14 cellular contexts compared by ENCODE assay signal in the genomic region with DNA sequence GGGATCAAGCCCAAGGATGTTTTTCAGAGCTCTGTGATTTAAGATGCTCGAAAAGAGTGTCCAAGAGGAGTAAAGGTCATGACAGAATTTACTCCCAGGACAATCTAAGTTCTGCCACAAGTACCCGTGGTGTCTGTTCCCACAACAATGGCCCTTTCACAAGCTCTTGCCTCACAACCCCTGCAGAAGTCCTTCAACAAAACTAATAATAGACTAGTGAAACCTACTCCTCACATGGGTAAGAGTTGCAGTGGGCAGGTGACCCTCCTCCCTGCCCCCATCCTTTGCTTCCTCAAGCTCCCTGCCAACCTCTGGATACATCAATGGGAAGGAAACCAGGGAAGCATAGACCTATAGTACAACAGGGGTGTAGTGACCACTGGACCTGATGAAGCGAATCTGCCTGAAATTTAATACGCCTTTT. TPM values are rescaled to one million over a fixed set of nuclear protein-coding genes. Genes with fewer than 3 reads are reported as not detected.
DNase-seq lines count a peak whose midpoint lies in the region; ATAC-seq and TF ChIP-seq lines count a peak whose summit lies in the region.
"Had no signal": no experiment of that assay in that cellular context is flagged by ENCODE, and none has a peak within 500 bp of the region (broad histone marks: within the 10 kb centered on the region; RNA-seq: fewer than 3 reads in every experiment).

No MANE protein-coding gene starts in this region.

- H3K9me3 Mint-ChIP-seq in CD4-positive, CD25-positive, alpha-beta regulatory T cell: no peaks in the 10 kb centered on the region
- no peaks in the 10 kb centered on the region for H3K9me3 Mint-ChIP-seq in CD8-positive, alpha-beta T cell
- no peaks in the 10 kb centered on the region for H3K9me3 Mint-ChIP-seq in activated naive CD8-positive, alpha-beta T cell (ENCODE audit: low read depth)

- no peaks in the 10 kb centered on the region for H3K27me3 Mint-ChIP-seq in CD4-positive, CD25-positive, alpha-beta regulatory T cell
- H3K27me3 Mint-ChIP-seq in CD8-positive, alpha-beta T cell (ENCODE audit: low read depth): no peaks in the 10 kb centered on the region
- no peaks in the 10 kb centered on the region for H3K27me3 Mint-ChIP-seq in activated naive CD8-positive, alpha-beta T cell

- DNase-seq in CD4-positive, CD25-positive, alpha-beta regulatory T cell: no peak
- no peak for DNase-seq in CD8-positive, alpha-beta T cell
- DNase-seq in myocyte (ENCODE audit: low read depth) (peak; percentile 35), KG1 (lab: John Stamatoyannopoulos, UW) (no peak), DMS 273 (lab: John Stamatoyannopoulos, UW; ENCODE audit: unreplicated experiment) (no peak), NCI-H748 treated with DMSO at 0.1 percent for 48 hours (lab: John Stamatoyannopoulos, UW) (no peak)
- DNase-seq: activated CD4-positive, CD25-positive, alpha-beta regulatory T cell; brain microvascular endothelial cell; GDM1; NCI-H2171 treated with DMSO at 0.1 percent for 48 hours had no signal

- H3K9me3 ChIP-seq in CD4-positive, CD25-positive, alpha-beta regulatory T cell (ENCODE audit: control insufficient read depth in 2 of 2, low read length in 2 of 2): no peaks in the 10 kb centered on the region
- H3K9me3 ChIP-seq in CD8-positive, alpha-beta T cell (ENCODE audit: low read length): no peaks in the 10 kb centered on the region
- H3K9me3 ChIP-seq: HAP-1, neutrophil had no signal

- ATAC-seq in CD4-positive, CD25-positive, alpha-beta regulatory T cell (ENCODE audit: low read depth in 2 of 2): no peak
- ATAC-seq in CD8-positive, alpha-beta T cell: no peak

- CTCF ChIA-PET in CD8-positive, alpha-beta T cell (lab: Charles Lee): no interaction called here

- H3K36me3 Mint-ChIP-seq in CD4-positive, CD25-positive, alpha-beta regulatory T cell: peaks cover 57% of the 10 kb centered on the region
- H3K36me3 Mint-ChIP-seq in CD8-positive, alpha-beta T cell: peaks cover 89% of the 10 kb centered on the region
- peaks cover 11% of the 10 kb centered on the region for H3K36me3 Mint-ChIP-seq in activated naive CD8-positive, alpha-beta T cell

- H3K4me1 ChIP-seq in CD4-positive, CD25-positive, alpha-beta regulatory T cell (ENCODE audit: control insufficient read depth, insufficient read depth, low read length, poor library complexity, severe bottlenecking): peaks cover 6% of the 10 kb centered on the region
- H3K4me1 ChIP-seq in CD8-positive, alpha-beta T cell (ENCODE audit: insufficient read depth, low read length): no peaks in the 10 kb centered on the region
- H3K4me1 ChIP-seq: HAP-1 had no signal

- peaks cover 83% of the 10 kb centered on the region for H3K36me3 ChIP-seq in CD4-positive, CD25-positive, alpha-beta regulatory T cell (ENCODE audit: control insufficient read depth, insufficient read depth, low read length)
- H3K36me3 ChIP-seq in CD8-positive, alpha-beta T cell (ENCODE audit: insufficient read depth, low read length): peaks cover 55% of the 10 kb centered on the region

- H3K4me3 ChIP-seq in CD4-positive, CD25-positive, alpha-beta regulatory T cell (ENCODE audit: low read depth, low read length): no peak overlapping the region
- H3K4me3 ChIP-seq in CD8-positive, alpha-beta T cell (ENCODE audit: low read depth, low read length): no peak overlapping the region
- H3K4me3 ChIP-seq: HAP-1, smooth muscle cell had no signal

- no peak overlapping the region for H3K4me3 Mint-ChIP-seq in CD4-positive, CD25-positive, alpha-beta regulatory T cell
- no peak overlapping the region for H3K4me3 Mint-ChIP-seq in CD8-positive, alpha-beta T cell
- H3K4me3 Mint-ChIP-seq in activated naive CD8-positive, alpha-beta T cell: no peak overlapping the region

- TF ChIP-seq CTCF in CD8-positive, alpha-beta T cell (IDR thresholded peaks at IDR 0.05): no peak

- peak overlapping the region; percentile 5 to 57 (median 38) for H3K27ac Mint-ChIP-seq in CD4-positive, CD25-positive, alpha-beta regulatory T cell
- H3K27ac Mint-ChIP-seq in CD8-positive, alpha-beta T cell: peak overlapping the region; percentile 72
- peak overlapping the region; percentile 59 for H3K27ac Mint-ChIP-seq in activated naive CD8-positive, alpha-beta T cell

- H3K27me3 ChIP-seq in CD4-positive, CD25-positive, alpha-beta regulatory T cell (ENCODE audit: control insufficient read depth, insufficient read depth, low read length): no peaks in the 10 kb centered on the region
- H3K27me3 ChIP-seq in CD8-positive, alpha-beta T cell (ENCODE audit: insufficient read depth, low read length): no peaks in the 10 kb centered on the region
- H3K27me3 ChIP-seq: brain microvascular endothelial cell, neutrophil had no signal

- POLR2A ChIA-PET in CD8-positive, alpha-beta T cell (lab: Charles Lee): no interaction called here

- H3K4me1 Mint-ChIP-seq in CD4-positive, CD25-positive, alpha-beta regulatory T cell: peaks cover 0 to 15% (median 7%) of the 10 kb centered on the region in 4 donors
- H3K4me1 Mint-ChIP-seq in CD8-positive, alpha-beta T cell (ENCODE audit: low read depth): peaks cover 19% of the 10 kb centered on the region
- H3K4me1 Mint-ChIP-seq in activated naive CD8-positive, alpha-beta T cell (ENCODE audit: low read depth): peaks cover 19% of the 10 kb centered on the region

- no peak overlapping the region for H3K27ac ChIP-seq in CD4-positive, CD25-positive, alpha-beta regulatory T cell (ENCODE audit: insufficient read depth, low read length, poor library complexity, severe bottlenecking)
- no peak overlapping the region for H3K27ac ChIP-seq in CD8-positive, alpha-beta T cell (ENCODE audit: low read depth, low read length)
- H3K27ac ChIP-seq: brain microvascular endothelial cell, neutrophil had no signal

- intact Hi-C loops in CD8-positive, alpha-beta T cell (cut with DNase I, micrococcal nuclease): loop anchor here in 1 of 2 experiments (5.0 kb wide), 1 partner anchor 46 kb away; no protein-coding TSS in a partner anchor

RNA-seq across cellular contexts. Expression of a gene that starts 34.9 kb away (rescaled TPM):
- 147 TPM for total RNA-seq in CD4-positive, CD25-positive, alpha-beta regulatory T cell
- 10 to 100 TPM; 39.6 to 47.3 (median 44.5) TPM for polyA plus RNA-seq in CD4-positive, CD25-positive, alpha-beta regulatory T cell
- 100 to 1,000 TPM; 179 to 187 TPM for total RNA-seq in CD8-positive, alpha-beta T cell
- total RNA-seq in myocyte: 113 and 147 TPM in 2 replicates
- 31.3 TPM for polyA plus RNA-seq in myocyte (2012)

RNA-seq across cellular contexts. Expression of a gene that starts 35.3 kb away (rescaled TPM):
- 23.9 TPM for total RNA-seq in CD4-positive, CD25-positive, alpha-beta regulatory T cell
- polyA plus RNA-seq in CD4-positive, CD25-positive, alpha-beta regulatory T cell: 1 to 10 TPM; 1.3 to 3.0 (median 2.3) TPM
- total RNA-seq in CD8-positive, alpha-beta T cell: 10 to 100 TPM; 12.3 to 15.2 TPM
- 26.0 and 34.3 TPM in 2 replicates for total RNA-seq in myocyte
- 14.6 TPM for polyA plus RNA-seq in myocyte (2012)

RNA-seq across cellular contexts. Expression of a gene that starts 54.3 kb away (rescaled TPM):
- total RNA-seq in CD4-positive, CD25-positive, alpha-beta regulatory T cell: 61.9 TPM
- 10 to 100 TPM; 58.4 to 71.3 (median 62.6) TPM for polyA plus RNA-seq in CD4-positive, CD25-positive, alpha-beta regulatory T cell
- 10 to 100 TPM; 34.3 to 35.8 TPM for total RNA-seq in CD8-positive, alpha-beta T cell
- 71.4 and 93.0 TPM in 2 replicates for total RNA-seq in myocyte
- polyA plus RNA-seq in myocyte (2012): 53.1 TPM

RNA-seq across cellular contexts. Expression of a gene that starts 58.3 kb away (rescaled TPM):
- total RNA-seq in CD4-positive, CD25-positive, alpha-beta regulatory T cell: 10.1 TPM
- 10 to 100 TPM; 38.7 to 53.1 (median 39.8) TPM for polyA plus RNA-seq in CD4-positive, CD25-positive, alpha-beta regulatory T cell
- total RNA-seq in CD8-positive, alpha-beta T cell: 1 to 10 TPM; 6.7 to 7.0 TPM
- total RNA-seq in myocyte: 37.9 and 39.4 TPM in 2 replicates
- 20.5 TPM for polyA plus RNA-seq in myocyte (2012)
